Comparison of ENCODE assay signal across 22 cellular contexts in the genomic region with DNA sequence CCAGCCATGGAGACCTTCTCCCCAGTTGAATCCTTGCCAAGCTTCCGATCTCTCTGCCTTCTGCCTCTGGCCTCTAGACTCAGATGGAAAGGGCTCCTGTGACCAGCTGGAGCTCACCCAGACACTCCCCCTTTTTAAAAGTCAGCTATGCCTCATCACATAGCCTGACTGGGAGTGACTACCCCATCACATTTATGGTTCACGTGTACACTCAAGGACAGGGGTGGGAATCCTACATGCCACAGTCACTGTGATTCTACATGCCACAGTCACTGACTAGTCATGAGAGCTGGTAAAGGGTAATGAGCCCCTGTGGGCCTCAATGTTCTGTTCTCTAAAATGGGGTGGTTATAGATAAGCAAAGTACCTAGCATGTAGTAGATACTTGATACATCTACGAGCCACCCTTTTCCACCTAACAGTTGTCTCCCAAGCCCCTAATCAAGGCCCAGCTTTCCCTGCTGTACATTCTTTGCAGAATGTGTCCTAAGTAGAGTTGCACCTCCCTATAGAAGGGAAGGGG.
A peak's percentile ranks its signal among the peaks of the same experiment; 100 is the strongest.
DNase-seq lines count a peak whose midpoint lies in the region; ATAC-seq and TF ChIP-seq lines count a peak whose summit lies in the region.
"Had no signal": no experiment of that assay in that cellular context is flagged by ENCODE, and none has a peak within 500 bp of the region (broad histone marks: within the 10 kb centered on the region; RNA-seq: fewer than 3 reads in every experiment).

No MANE protein-coding gene starts in this region.

- no peak overlapping the region for H3K27ac ChIP-seq in RWPE2 (ENCODE audit: poor library complexity, severe bottlenecking)
- no peak overlapping the region for H3K27ac ChIP-seq in right lobe of liver
- H3K27ac ChIP-seq in upper lobe of left lung: no peak overlapping the region
- H3K27ac ChIP-seq: adrenal gland, brain microvascular endothelial cell, sigmoid colon, tibial nerve had no signal

- WGBS in right lobe of liver (ENCODE audit: insufficient coverage, low coverage, low lambda C conversion rate, missing lambda C conversion rate): 100% methylated on average over 2 of the region's 3 CpGs
- WGBS in upper lobe of left lung, 2 donors: 92 to 95% methylated on average over 3 of the region's 3 CpGs

- peaks cover 4% of the 10 kb centered on the region for H3K27me3 ChIP-seq in RWPE2 (ENCODE audit: insufficient read depth, poor library complexity, severe bottlenecking)
- H3K27me3 ChIP-seq in right lobe of liver: no peaks in the 10 kb centered on the region
- no peaks in the 10 kb centered on the region for H3K27me3 ChIP-seq in upper lobe of left lung
- H3K27me3 ChIP-seq: adrenal gland, tibial nerve had no signal

- no peak for DNase-seq in activated CD4-positive, CD25-positive, alpha-beta regulatory T cell (lab: John Stamatoyannopoulos, UW)
- peak; percentile 23 for DNase-seq in GM03348 (ENCODE audit: low spot score)
- no peak for DNase-seq in RWPE2 (ENCODE audit: low spot score)
- peak; percentile 14 for DNase-seq in iris pigment epithelial cell (ENCODE audit: low read depth)
- DNase-seq in NCI-H345 (lab: John Stamatoyannopoulos, UW): no peak
- DNase-seq in right lobe of liver: no peak
- DNase-seq in upper lobe of left lung: no peak
- DNase-seq: 8988T; activated gamma-delta T cell treated with Interleukin-2 at 50 U/mL for 16 hours; BE2C; brain microvascular endothelial cell; DMS53; effector CD8-positive, alpha-beta T cell; NCI-H1694; NCI-H526 treated with DMSO at 0.1 percent for 48 hours; posterior cingulate gyrus; sigmoid colon; T-helper 17 cell had no signal

- peak; percentile 41 to 43 for ATAC-seq in activated CD4-positive, CD25-positive, alpha-beta regulatory T cell treated with anti-CD3 and anti-CD28 coated beads, Interleukin-2, amount 50 U/mL, for 24 hours
- ATAC-seq in RWPE2 (ENCODE audit: low read depth) (peak; percentile 47; the same call in 2 of the 3 replicates), right lobe of liver (no peak), upper lobe of left lung (ENCODE audit: low FRiP score in 2 of 2) (no peak)
- ATAC-seq: GM23338, T-helper 17 cell had no signal

- H3K36me3 ChIP-seq in RWPE2 (ENCODE audit: low read depth): no peaks in the 10 kb centered on the region
- no peaks in the 10 kb centered on the region for H3K36me3 ChIP-seq in right lobe of liver
- H3K36me3 ChIP-seq in upper lobe of left lung: no peaks in the 10 kb centered on the region
- H3K36me3 ChIP-seq: adrenal gland, BE2C, brain microvascular endothelial cell, sigmoid colon, tibial nerve had no signal

- TF ChIP-seq CTCF in RWPE2 (IDR thresholded peaks at IDR 0.05; ENCODE audit: poor library complexity, severe bottlenecking) (no peak), right lobe of liver (IDR thresholded peaks at IDR 0.05) (no peak), upper lobe of left lung (IDR thresholded peaks at IDR 0.05) (no peak)

- H3K4me3 ChIP-seq in RWPE2 (ENCODE audit: severe bottlenecking): no peak overlapping the region
- no peak overlapping the region for H3K4me3 ChIP-seq in right lobe of liver
- no peak overlapping the region for H3K4me3 ChIP-seq in upper lobe of left lung
- H3K4me3 ChIP-seq: adrenal gland, GM23338, sigmoid colon, tibial nerve had no signal

- H3K4me1 ChIP-seq in RWPE2 (ENCODE audit: insufficient read depth, poor library complexity, severe bottlenecking) (no peaks in the 10 kb centered on the region), right lobe of liver (no peaks in the 10 kb centered on the region), upper lobe of left lung (no peaks in the 10 kb centered on the region)
- H3K4me1 ChIP-seq: adrenal gland, BE2C, sigmoid colon, tibial nerve had no signal

- TF ChIP-seq EP300 in upper lobe of left lung (IDR thresholded peaks at IDR 0.05): no peak

- intact Hi-C loops in right lobe of liver (cut with DNase I): no loop called here

- TF ChIP-seq POLR2A in right lobe of liver (IDR thresholded peaks at IDR 0.05) (no peak), upper lobe of left lung (IDR thresholded peaks at IDR 0.05) (no peak)

- H3K9me3 ChIP-seq in RWPE2 (ENCODE audit: severe bottlenecking) (no peaks in the 10 kb centered on the region), right lobe of liver (no peaks in the 10 kb centered on the region), upper lobe of left lung (no peaks in the 10 kb centered on the region)
- H3K9me3 ChIP-seq: adrenal gland, BE2C, sigmoid colon, tibial nerve had no signal

Comparison
In these comparisons a context has a peak if more than half of its experiments do, and no peak if none do; other contexts are left out.
1. ATAC-seq: peak in activated CD4-positive, CD25-positive, alpha-beta regulatory T cell treated with anti-CD3 and anti-CD28 coated beads, Interleukin-2, amount 50 U/mL, for 24 hours (2 of 2) and RWPE2 (single experiment); none in right lobe of liver (0 of 4) and upper lobe of left lung (0 of 2).
2. DNase-seq: peak in GM03348 (single experiment) and iris pigment epithelial cell (single experiment); none in activated CD4-positive, CD25-positive, alpha-beta regulatory T cell (0 of 4), RWPE2 (single experiment), NCI-H345 (single experiment), right lobe of liver (0 of 3) and upper lobe of left lung (0 of 2).